19 cellular contexts compared by ENCODE assay signal in genomic region chr10:131949041-131949862, GRCh38. TPM values are rescaled to one million over a fixed set of nuclear protein-coding genes. Genes with fewer than 3 reads are reported as not detected.
DNase-seq lines count a peak whose midpoint lies in the region; FAIRE-seq and TF ChIP-seq lines count a peak whose summit lies in the region.
"Had no signal": no experiment of that assay in that cellular context is flagged by ENCODE, and none has a peak within 500 bp of the region (broad histone marks: within the 10 kb centered on the region; RNA-seq: fewer than 3 reads in every experiment).

No MANE protein-coding gene starts in this region.

- peaks cover 33% of the 10 kb centered on the region for H3K79me2 ChIP-seq in endothelial cell of umbilical vein (ENCODE audit: control insufficient read depth, insufficient read depth, low read length)

- POLR2A ChIA-PET in endothelial cell of umbilical vein (lab: Charles Lee), result no interaction called here

- peak; percentile 58 for DNase-seq in activated effector memory CD4-positive, alpha-beta T cell treated with anti-CD3 and anti-CD28 coated beads, Interleukin-2, amount 50 U/mL, for 16 hours
- no peak for DNase-seq in activated effector memory CD4-positive, alpha-beta T cell treated with Interleukin-2 at 50 U/mL for 16 hours
- DNase-seq in endothelial cell of umbilical vein (ENCODE audit: low read depth, low spot score), result no peak
- peak; percentile 60 for DNase-seq in mesenteric fat pad (ENCODE audit: low spot score)
- peak; percentile 44 to 61 for DNase-seq in suprapubic skin (ENCODE audit: low spot score in 2 of 2)
- no peak for DNase-seq in T1000 (lab: John Stamatoyannopoulos, UW)
- no peak for DNase-seq in cerebellum (ENCODE audit: low spot score)
- DNase-seq in tibial nerve (ENCODE audit: low spot score in 2 of 2), result no peak
- DNase-seq: 8988T; BE2C; CD4-positive, alpha-beta T cell; GM23248; NCI-H1436; NCI-H2029; NCI-H2171; NCI-H446 treated with DMSO at 0.1 percent for 48 hours; OCI-M1 had no signal

- TF ChIP-seq POLR2A in endothelial cell of umbilical vein (IDR thresholded peaks at IDR 0.05; ENCODE audit: low read depth, low read length) (no peak), suprapubic skin (IDR thresholded peaks at IDR 0.05) (no peak), tibial nerve (IDR thresholded peaks at IDR 0.05) (no peak)

- H2AFZ ChIP-seq in endothelial cell of umbilical vein (ENCODE audit: low read depth, low read length), result no peak overlapping the region
- H2AFZ ChIP-seq: GM23248 had no signal

- TF ChIP-seq EP300 in suprapubic skin (IDR thresholded peaks at IDR 0.05), result no peak
- TF ChIP-seq EP300 in tibial nerve (IDR thresholded peaks at IDR 0.05), result no peak

- no peaks in the 10 kb centered on the region for H3K9me3 ChIP-seq in endothelial cell of umbilical vein (replicated peaks; ENCODE audit: control insufficient read depth, insufficient read depth, low read length)
- no peaks in the 10 kb centered on the region for H3K9me3 ChIP-seq in suprapubic skin
- no peaks in the 10 kb centered on the region for H3K9me3 ChIP-seq in tibial nerve
- H3K9me3 ChIP-seq: BE2C had no signal

- intact Hi-C loops in endothelial cell of umbilical vein (cut with micrococcal nuclease), result no loop called here

- no peak overlapping the region for H3K9ac ChIP-seq in endothelial cell of umbilical vein (replicated peaks; ENCODE audit: extremely low read depth, insufficient read depth, low read length)
- H3K9ac ChIP-seq: GM23248 had no signal

- no peaks in the 10 kb centered on the region for H4K20me1 ChIP-seq in endothelial cell of umbilical vein (replicated peaks; ENCODE audit: control insufficient read depth, extremely low read depth, insufficient read depth, low read length)

- no TSS peak for BruUV-seq in endothelial cell of umbilical vein (replicated peaks; lab: Mats Ljungman, UMichigan)

- H3K36me3 ChIP-seq in endothelial cell of umbilical vein (ENCODE audit: control insufficient read depth in 2 of 2, extremely low read depth in 1 of 2, insufficient read depth in 2 of 2, low read length in 2 of 2), result peaks cover 10 to 12% of the 10 kb centered on the region in 2 experiments
- peaks cover 68% of the 10 kb centered on the region for H3K36me3 ChIP-seq in suprapubic skin
- peaks cover 6 to 84% (median 18%) of the 10 kb centered on the region in 3 donors for H3K36me3 ChIP-seq in tibial nerve

- H3K9me1 ChIP-seq in endothelial cell of umbilical vein (replicated peaks; ENCODE audit: control insufficient read depth, extremely low read depth, insufficient read depth, low read length), result no peaks in the 10 kb centered on the region

- FAIRE-seq in endothelial cell of umbilical vein (lab: Jason Lieb, UNC), result no peak
- FAIRE-seq: HTR-8/SVneo had no signal

- dilution Hi-C loops in endothelial cell of umbilical vein (cut with MboI; ENCODE audit: extremely low pct_ligation_motif_present, low sequenced_read_pairs), result no loop called here

- CTCF ChIA-PET in endothelial cell of umbilical vein (lab: Charles Lee), result interaction anchor here (0.7 to 4.3 kb wide), 7 partner anchors 13 to 74 kb away, joined by 4 to 35 read pairs (median 4); no protein-coding TSS in a partner anchor

- WGBS in suprapubic skin, result 94% methylated on average over 19 of the region's 23 CpGs
- WGBS in tibial nerve, 2 donors, result 96 to 98% methylated on average over 15 to 22 of the region's 23 CpGs

- H3K4me2 ChIP-seq in endothelial cell of umbilical vein (ENCODE audit: insufficient read depth, low read length), result no peak overlapping the region

- peak overlapping the region; percentile 93 for H3K27ac ChIP-seq in endothelial cell of umbilical vein (ENCODE audit: insufficient read depth, low read depth, low read length)
- no peak overlapping the region for H3K27ac ChIP-seq in suprapubic skin
- no peak overlapping the region for H3K27ac ChIP-seq in tibial nerve
- H3K27ac ChIP-seq: GM23248, HL-60 had no signal

- H3K4me3 ChIP-seq in endothelial cell of umbilical vein (replicated peaks in 1 of 3; ENCODE audit: insufficient read depth in 1 of 3, low read depth in 1 of 3, low read length in 3 of 3) (no peak overlapping the region), suprapubic skin (no peak overlapping the region), tibial nerve (no peak overlapping the region)
- H3K4me3 ChIP-seq: GM23248 had no signal

- no peak for TF ChIP-seq CTCF in endothelial cell of umbilical vein (IDR thresholded peaks at IDR 0.05; ENCODE audit: extremely low read depth in 1 of 2, insufficient read depth in 1 of 2, low read depth in 1 of 2, low read length in 2 of 2)
- TF ChIP-seq CTCF in suprapubic skin (IDR thresholded peaks at IDR 0.05), result no peak
- TF ChIP-seq CTCF in tibial nerve (IDR thresholded peaks at IDR 0.05), result no peak

- peaks cover 39% of the 10 kb centered on the region for H3K4me1 ChIP-seq in endothelial cell of umbilical vein (ENCODE audit: control insufficient read depth, extremely low read depth, insufficient read depth, low read length)
- no peaks in the 10 kb centered on the region for H3K4me1 ChIP-seq in suprapubic skin
- no peaks in the 10 kb centered on the region for H3K4me1 ChIP-seq in tibial nerve
- H3K4me1 ChIP-seq: BE2C had no signal

- H3K27me3 ChIP-seq in endothelial cell of umbilical vein (ENCODE audit: control insufficient read depth in 2 of 2, insufficient read depth in 2 of 2, low read length in 2 of 2) (no peaks in the 10 kb centered on the region), suprapubic skin (no peaks in the 10 kb centered on the region), tibial nerve (no peaks in the 10 kb centered on the region)
- H3K27me3 ChIP-seq: BE2C had no signal

TF ChIP-seq in endothelial cell of umbilical vein, 7 proteins besides CTCF, POLR2A, EP300 and RAD21:
- TF ChIP-seq MYC (IDR thresholded peaks at IDR 0.05; ENCODE audit: low read depth, low read length), result no peak
- no peak for TF ChIP-seq POLR2AphosphoS5 (IDR thresholded peaks at IDR 0.05; ENCODE audit: insufficient read depth, low read depth, low read length)
- no peak for TF ChIP-seq MAX (IDR thresholded peaks at IDR 0.05; ENCODE audit: insufficient read depth, insufficient read length)
- TF ChIP-seq FOS (IDR thresholded peaks at IDR 0.05; ENCODE audit: borderline replicate concordance, insufficient read depth, low read length), result no peak
- no peak for TF ChIP-seq EZH2 (IDR thresholded peaks at IDR 0.05; ENCODE audit: borderline replicate concordance, low read depth, low read length, severe bottlenecking)
- TF ChIP-seq JUN (IDR thresholded peaks at IDR 0.05; ENCODE audit: borderline replicate concordance, insufficient read depth, insufficient read length, low read depth), result no peak
- no peak for TF ChIP-seq GATA2 (IDR thresholded peaks at IDR 0.05; ENCODE audit: insufficient read depth, insufficient read length, low read depth, low read length)
TF ChIP-seq in endothelial cell of umbilical vein: peak in this region for 0.

RNA-seq across cellular contexts. Expression of gene BNIP3, which starts 32.5 kb away (rescaled TPM):
- total RNA-seq in endothelial cell of umbilical vein, result 40.1 and 51.4 TPM in 2 replicates
- 40.3 and 53.3 TPM in 2 replicates for polyA plus RNA-seq in endothelial cell of umbilical vein
- 43.5 and 45.3 TPM in 2 replicates for polyA plus RNA-seq in endothelial cell of umbilical vein (2011; cell fraction: cytosol; rRNA removed)
- 33.6 and 40.6 TPM in 2 replicates for polyA plus RNA-seq in endothelial cell of umbilical vein (2011; cell fraction: nucleus; rRNA removed)
- polyA plus RNA-seq in endothelial cell of umbilical vein (2012), result 51.6 and 57.8 TPM in 2 replicates
- 16.5 and 21.1 TPM in 2 replicates for polyA minus RNA-seq in endothelial cell of umbilical vein
- 8.6 TPM for polyA minus RNA-seq in endothelial cell of umbilical vein (2011; cell fraction: cytosol; rRNA and poly(A)+ RNA removed)
- 10.5 and 14.1 TPM in 2 replicates for polyA minus RNA-seq in endothelial cell of umbilical vein (2011; cell fraction: nucleus; rRNA and poly(A)+ RNA removed)
- total RNA-seq in mesenteric fat pad, result 63.1 TPM
- 100 to 1,000 TPM in 3 of 4 donors, 10 to 100 TPM in 1; 81.2 to 162 (median 135) TPM for total RNA-seq in suprapubic skin
- 31.1 TPM for total RNA-seq in cerebellum
- 100 to 1,000 TPM; 118 to 175 (median 137) TPM for total RNA-seq in tibial nerve

RNA-seq across cellular contexts. Expression of gene PPP2R2D, which starts 48.4 kb away (rescaled TPM):
- 33.9 and 36.3 TPM in 2 replicates for total RNA-seq in endothelial cell of umbilical vein
- polyA plus RNA-seq in endothelial cell of umbilical vein, result 27.8 and 29.9 TPM in 2 replicates
- polyA plus RNA-seq in endothelial cell of umbilical vein (2011; cell fraction: cytosol; rRNA removed), result 36.2 and 42.3 TPM in 2 replicates
- polyA plus RNA-seq in endothelial cell of umbilical vein (2011; cell fraction: nucleus; rRNA removed), result 63.6 and 63.8 TPM in 2 replicates
- 36.3 and 38.9 TPM in 2 replicates for polyA plus RNA-seq in endothelial cell of umbilical vein (2012)
- 38.5 and 41.4 TPM in 2 replicates for polyA minus RNA-seq in endothelial cell of umbilical vein
- 19.3 TPM for polyA minus RNA-seq in endothelial cell of umbilical vein (2011; cell fraction: cytosol; rRNA and poly(A)+ RNA removed)
- polyA minus RNA-seq in endothelial cell of umbilical vein (2011; cell fraction: nucleus; rRNA and poly(A)+ RNA removed), result 32.3 and 34.4 TPM in 2 replicates
- total RNA-seq in mesenteric fat pad, result 27.4 TPM
- 10 to 100 TPM; 22.6 to 67.2 (median 30.1) TPM for total RNA-seq in suprapubic skin
- 51.1 TPM for total RNA-seq in cerebellum
- 10 to 100 TPM; 22.9 to 35.1 (median 28.9) TPM for total RNA-seq in tibial nerve

Comparison
In these comparisons a context has a peak if more than half of its experiments do, and no peak if none do; other contexts are left out.
1. DNase-seq: peak in activated effector memory CD4-positive, alpha-beta T cell treated with anti-CD3 and anti-CD28 coated beads, Interleukin-2, amount 50 U/mL, for 16 hours (single experiment), mesenteric fat pad (single experiment) and suprapubic skin (2 of 2); none in activated effector memory CD4-positive, alpha-beta T cell treated with Interleukin-2 at 50 U/mL for 16 hours (single experiment), endothelial cell of umbilical vein (single experiment), T1000 (single experiment), cerebellum (single experiment) and tibial nerve (0 of 2).